In genomic region chrX:108735087-108735679, GRCh38 we compare ENCODE assay signal across 11 cellular contexts. TPM values are rescaled to one million over a fixed set of nuclear protein-coding genes. Genes with fewer than 3 reads are reported as not detected.
DNase-seq lines count a peak whose midpoint lies in the region; ATAC-seq and TF ChIP-seq lines count a peak whose summit lies in the region.
"Had no signal": no experiment of that assay in that cellular context is flagged by ENCODE, and none has a peak within 500 bp of the region (broad histone marks: within the 10 kb centered on the region; RNA-seq: fewer than 3 reads in every experiment).

No MANE protein-coding gene starts in this region.

- DNase-seq in endodermal cell: peak; percentile 86
- DNase-seq in omental fat pad (ENCODE audit: low spot score): no peak
- DNase-seq in GF-D8 (lab: John Stamatoyannopoulos, UW): no peak
- no peak for DNase-seq in NCI-H2029 (lab: John Stamatoyannopoulos, UW)
- DNase-seq in GM10266 (ENCODE audit: extremely low spot score): no peak
- DNase-seq: activated naive CD8-positive, alpha-beta T cell treated with anti-CD3 and anti-CD28 coated beads, Interleukin-2, amount 10 ng/mL, durations not matched to agents 7 days and 5 days had no signal

- peaks cover 63% of the 10 kb centered on the region for H3K27me3 ChIP-seq in endodermal cell (ENCODE audit: control insufficient read depth, insufficient read depth, low read length, poor library complexity, severe bottlenecking)

- H3K4me1 ChIP-seq in endodermal cell (ENCODE audit: control insufficient read depth, insufficient read depth, low read length): no peaks in the 10 kb centered on the region
- H3K4me1 ChIP-seq: right lobe of liver had no signal

- H3K36me3 Mint-ChIP-seq in endodermal cell (ENCODE audit: low read depth): no peaks in the 10 kb centered on the region
- H3K36me3 Mint-ChIP-seq: activated naive CD8-positive, alpha-beta T cell treated with anti-CD3 and anti-CD28 coated beads, Interleukin-2, amount 10 ng/mL, durations not matched to agents 7 days and 5 days had no signal

- peak; percentile 5; the same call in 1 of the 2 replicates for TF ChIP-seq RAD21 in Ishikawa (IDR thresholded peaks at IDR 0.05; ENCODE audit: low read depth)

- no peaks in the 10 kb centered on the region for H3K9me3 Mint-ChIP-seq in endodermal cell
- H3K9me3 Mint-ChIP-seq: activated naive CD8-positive, alpha-beta T cell treated with anti-CD3 and anti-CD28 coated beads, Interleukin-2, amount 10 ng/mL, durations not matched to agents 7 days and 5 days; T-helper 2 cell treated with Interferon-gamma antibody and Interleukin-4, amounts not matched to agents 5 μg/mL and 100 μg/mL, for 36 hours had no signal

- no peak overlapping the region for H3K9ac ChIP-seq in endodermal cell (ENCODE audit: extremely low read depth, low read length, poor library complexity, severe bottlenecking)

- no peak for TF ChIP-seq POLR2A in GM18505 (IDR thresholded peaks at IDR 0.05; ENCODE audit: borderline replicate concordance, extremely low read depth, insufficient read depth, insufficient read length)

- 2 to 13% methylated on average over 12 to 36 of the region's 36 CpGs for WGBS in endodermal cell (ENCODE audit: insufficient coverage in 1 of 2, insufficient read length in 1 of 2), 2 experiments

- no peak overlapping the region for H3K27ac Mint-ChIP-seq in endodermal cell
- H3K27ac Mint-ChIP-seq: activated naive CD8-positive, alpha-beta T cell treated with anti-CD3 and anti-CD28 coated beads, Interleukin-2, amount 10 ng/mL, durations not matched to agents 7 days and 5 days; T-helper 2 cell treated with Interferon-gamma antibody and Interleukin-4, amounts not matched to agents 5 μg/mL and 100 μg/mL, for 36 hours had no signal

- no peaks in the 10 kb centered on the region for H3K36me3 ChIP-seq in endodermal cell (ENCODE audit: control insufficient read depth, insufficient read depth, low read length)
- H3K36me3 ChIP-seq: right lobe of liver had no signal

- peak overlapping the region; percentile 79 for H3K4me3 ChIP-seq in endodermal cell (ENCODE audit: low read length)
- H3K4me3 ChIP-seq: right lobe of liver had no signal

- H3K4me3 Mint-ChIP-seq in endodermal cell: peak overlapping the region; percentile 79
- H3K4me3 Mint-ChIP-seq: activated naive CD8-positive, alpha-beta T cell treated with anti-CD3 and anti-CD28 coated beads, Interleukin-2, amount 10 ng/mL, durations not matched to agents 7 days and 5 days; T-helper 2 cell treated with Interferon-gamma antibody and Interleukin-4, amounts not matched to agents 5 μg/mL and 100 μg/mL, for 36 hours had no signal

- peaks cover 41% of the 10 kb centered on the region for H3K4me1 Mint-ChIP-seq in endodermal cell
- H3K4me1 Mint-ChIP-seq: activated naive CD8-positive, alpha-beta T cell treated with anti-CD3 and anti-CD28 coated beads, Interleukin-2, amount 10 ng/mL, durations not matched to agents 7 days and 5 days had no signal

- TF ChIP-seq EP300 in Ishikawa (IDR thresholded peaks at IDR 0.05; ENCODE audit: borderline replicate concordance): no peak

- H3K27ac ChIP-seq in endodermal cell (ENCODE audit: low read depth, low read length): no peak overlapping the region
- H3K27ac ChIP-seq: right lobe of liver had no signal

- H3K27me3 Mint-ChIP-seq in endodermal cell (ENCODE audit: insufficient read depth): peaks cover 56% of the 10 kb centered on the region

- TF ChIP-seq CTCF in endodermal cell (conservative IDR thresholded peaks at IDR 0.05) (peak; percentile 84), omental fat pad (IDR thresholded peaks at IDR 0.05) (no peak), GM10266 (IDR thresholded peaks at IDR 0.05; ENCODE audit: control insufficient read depth, insufficient read depth, low read depth, missing control alignments) (no peak)

- H3K9me3 ChIP-seq in endodermal cell (ENCODE audit: control insufficient read depth, low read length): no peaks in the 10 kb centered on the region
- H3K9me3 ChIP-seq: right lobe of liver had no signal

- ATAC-seq in GM18868 (IDR thresholded peaks at IDR 0.05; ENCODE audit: unreplicated experiment) (peak; percentile 66), omental fat pad (ENCODE audit: low FRiP score) (peak; percentile 13), GM18505 (IDR thresholded peaks at IDR 0.05; ENCODE audit: unreplicated experiment) (no peak)

TF ChIP-seq in Ishikawa, 13 proteins besides CTCF, POLR2A, EP300 and RAD21:
- TF ChIP-seq FOXM1 (IDR thresholded peaks at IDR 0.05; ENCODE audit: borderline replicate concordance, low read depth) (no peak), NFIC (IDR thresholded peaks at IDR 0.05) (no peak), EGR1 (IDR thresholded peaks at IDR 0.05) (no peak), CREB1 (IDR thresholded peaks at IDR 0.05; ENCODE audit: low read depth) (no peak), TEAD4 (IDR thresholded peaks at IDR 0.05) (no peak)

RNA-seq across cellular contexts. Expression of gene IRS4, which starts 1.2 kb away (rescaled TPM):
- total RNA-seq in endodermal cell (10 to 100 TPM in 1 of 2 donors, 1 to 10 TPM in 1; 1.9 to 10.2 TPM), omental fat pad (not detected)
- 1.7 TPM for polyA plus RNA-seq in endodermal cell (2013, experiment 1 of 2)
- 2.2 TPM for polyA plus RNA-seq in endodermal cell (2013, experiment 2 of 2)
- total RNA-seq: activated naive CD8-positive, alpha-beta T cell treated with anti-CD3 and anti-CD28 coated beads, Interleukin-2, amount 10 ng/mL, durations not matched to agents 7 days and 5 days; right lobe of liver had no signal
